In the genomic region with DNA sequence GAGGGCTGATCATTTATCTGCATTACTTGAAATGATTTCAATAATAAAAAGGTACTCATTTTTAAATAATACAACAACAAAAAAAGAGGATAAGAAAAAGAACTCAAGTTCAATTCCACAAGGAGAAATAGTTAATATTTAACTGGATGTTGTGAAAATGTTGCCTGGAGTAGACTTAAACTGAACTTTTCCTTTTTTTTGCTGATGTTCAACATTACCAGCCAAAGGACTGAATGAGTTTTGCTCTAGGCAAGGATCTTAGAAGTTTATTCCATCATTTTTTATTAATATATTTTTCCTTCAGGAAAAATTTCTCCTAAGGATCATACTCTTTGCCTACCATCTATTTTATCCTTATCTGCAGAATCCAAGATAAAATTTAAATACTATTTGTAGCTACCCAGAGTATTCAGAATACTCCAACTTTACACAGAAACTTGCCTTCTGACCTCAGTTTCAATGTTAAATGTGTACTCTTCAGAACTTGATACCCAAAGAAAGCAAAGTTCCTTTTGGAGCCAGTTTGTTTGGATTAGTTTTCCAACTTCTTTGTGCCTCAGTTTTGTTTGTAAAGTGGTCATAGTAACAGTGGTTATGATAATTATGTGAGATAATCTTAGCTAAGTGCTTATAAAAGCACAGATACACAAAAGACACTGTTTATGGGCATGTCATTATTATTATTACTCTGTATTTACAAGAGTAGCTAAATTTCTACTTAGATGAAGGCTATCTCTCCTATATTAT, we compare ENCODE assay signal across 3 cellular contexts.
TF ChIP-seq lines count a peak whose summit lies in the region.

No MANE protein-coding gene starts in this region.

TF ChIP-seq in A549, 52 proteins besides CTCF, POLR2A, EP300 and RAD21 (continues in another document):
- no peak for TF ChIP-seq POLR2AphosphoS2 (conservative IDR thresholded peaks at IDR 0.05; ENCODE audit: low read length)
- TF ChIP-seq KDM1A (IDR thresholded peaks at IDR 0.05; ENCODE audit: low read depth): no peak
- TF ChIP-seq, protein P1, sequence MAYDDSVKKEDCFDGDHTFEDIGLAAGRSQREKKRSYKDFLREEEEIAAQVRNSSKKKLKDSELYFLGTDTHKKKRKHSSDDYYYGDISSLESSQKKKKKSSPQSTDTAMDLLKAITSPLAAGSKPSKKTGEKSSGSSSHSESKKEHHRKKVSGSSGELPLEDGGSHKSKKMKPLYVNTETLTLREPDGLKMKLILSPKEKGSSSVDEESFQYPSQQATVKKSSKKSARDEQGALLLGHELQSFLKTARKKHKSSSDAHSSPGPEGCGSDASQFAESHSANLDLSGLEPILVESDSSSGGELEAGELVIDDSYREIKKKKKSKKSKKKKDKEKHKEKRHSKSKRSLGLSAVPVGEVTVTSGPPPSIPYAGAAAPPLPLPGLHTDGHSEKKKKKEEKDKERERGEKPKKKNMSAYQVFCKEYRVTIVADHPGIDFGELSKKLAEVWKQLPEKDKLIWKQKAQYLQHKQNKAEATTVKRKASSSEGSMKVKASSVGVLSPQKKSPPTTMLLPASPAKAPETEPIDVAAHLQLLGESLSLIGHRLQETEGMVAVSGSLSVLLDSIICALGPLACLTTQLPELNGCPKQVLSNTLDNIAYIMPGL (CRISPR knock-in tag; IDR thresholded peaks at IDR 0.05; ENCODE audit: borderline replicate concordance): no peak
- no peak for TF ChIP-seq ZC3H11A (IDR thresholded peaks at IDR 0.05)
- TF ChIP-seq, protein P2, sequence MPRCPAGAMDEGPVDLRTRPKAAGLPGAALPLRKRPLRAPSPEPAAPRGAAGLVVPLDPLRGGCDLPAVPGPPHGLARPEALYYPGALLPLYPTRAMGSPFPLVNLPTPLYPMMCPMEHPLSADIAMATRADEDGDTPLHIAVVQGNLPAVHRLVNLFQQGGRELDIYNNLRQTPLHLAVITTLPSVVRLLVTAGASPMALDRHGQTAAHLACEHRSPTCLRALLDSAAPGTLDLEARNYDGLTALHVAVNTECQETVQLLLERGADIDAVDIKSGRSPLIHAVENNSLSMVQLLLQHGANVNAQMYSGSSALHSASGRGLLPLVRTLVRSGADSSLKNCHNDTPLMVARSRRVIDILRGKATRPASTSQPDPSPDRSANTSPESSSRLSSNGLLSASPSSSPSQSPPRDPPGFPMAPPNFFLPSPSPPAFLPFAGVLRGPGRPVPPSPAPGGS (IDR thresholded peaks at IDR 0.05): no peak
- TF ChIP-seq, protein P3, sequence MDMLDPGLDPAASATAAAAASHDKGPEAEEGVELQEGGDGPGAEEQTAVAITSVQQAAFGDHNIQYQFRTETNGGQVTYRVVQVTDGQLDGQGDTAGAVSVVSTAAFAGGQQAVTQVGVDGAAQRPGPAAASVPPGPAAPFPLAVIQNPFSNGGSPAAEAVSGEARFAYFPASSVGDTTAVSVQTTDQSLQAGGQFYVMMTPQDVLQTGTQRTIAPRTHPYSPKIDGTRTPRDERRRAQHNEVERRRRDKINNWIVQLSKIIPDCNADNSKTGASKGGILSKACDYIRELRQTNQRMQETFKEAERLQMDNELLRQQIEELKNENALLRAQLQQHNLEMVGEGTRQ (IDR thresholded peaks at IDR 0.05): no peak
- TF ChIP-seq, protein P4, sequence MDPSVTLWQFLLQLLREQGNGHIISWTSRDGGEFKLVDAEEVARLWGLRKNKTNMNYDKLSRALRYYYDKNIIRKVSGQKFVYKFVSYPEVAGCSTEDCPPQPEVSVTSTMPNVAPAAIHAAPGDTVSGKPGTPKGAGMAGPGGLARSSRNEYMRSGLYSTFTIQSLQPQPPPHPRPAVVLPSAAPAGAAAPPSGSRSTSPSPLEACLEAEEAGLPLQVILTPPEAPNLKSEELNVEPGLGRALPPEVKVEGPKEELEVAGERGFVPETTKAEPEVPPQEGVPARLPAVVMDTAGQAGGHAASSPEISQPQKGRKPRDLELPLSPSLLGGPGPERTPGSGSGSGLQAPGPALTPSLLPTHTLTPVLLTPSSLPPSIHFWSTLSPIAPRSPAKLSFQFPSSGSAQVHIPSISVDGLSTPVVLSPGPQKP (IDR thresholded peaks at IDR 0.05; ENCODE audit: low read depth, low read length): no peak
- TF ChIP-seq JUNB (IDR thresholded peaks at IDR 0.05): no peak
- TF ChIP-seq CBX2 (IDR thresholded peaks at IDR 0.05; ENCODE audit: borderline replicate concordance, low read depth): no peak
- no peak for TF ChIP-seq MAFK (IDR thresholded peaks at IDR 0.05; ENCODE audit: partially characterized antibody)
- no peak for TF ChIP-seq SMC3 (IDR thresholded peaks at IDR 0.05)
- TF ChIP-seq NPAS2 (CRISPR knock-in tag; IDR thresholded peaks at IDR 0.05; ENCODE audit: borderline replicate concordance): no peak
- TF ChIP-seq CEBPB (IDR thresholded peaks at IDR 0.05): no peak
- TF ChIP-seq, protein P5, sequence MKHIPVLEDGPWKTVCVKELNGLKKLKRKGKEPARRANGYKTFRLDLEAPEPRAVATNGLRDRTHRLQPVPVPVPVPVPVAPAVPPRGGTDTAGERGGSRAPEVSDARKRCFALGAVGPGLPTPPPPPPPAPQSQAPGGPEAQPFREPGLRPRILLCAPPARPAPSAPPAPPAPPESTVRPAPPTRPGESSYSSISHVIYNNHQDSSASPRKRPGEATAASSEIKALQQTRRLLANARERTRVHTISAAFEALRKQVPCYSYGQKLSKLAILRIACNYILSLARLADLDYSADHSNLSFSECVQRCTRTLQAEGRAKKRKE (CRISPR knock-in tag; IDR thresholded peaks at IDR 0.05; ENCODE audit: low read depth): no peak

TF ChIP-seq in HEK293, 187 proteins besides CTCF, POLR2A, EP300 and RAD21 (continues in another document):
- no peak for TF ChIP-seq KLF7 (tag by site-specific recombination; IDR thresholded peaks at IDR 0.05; ENCODE audit: borderline replicate concordance)
- no peak for TF ChIP-seq ZNF747 (tag by site-specific recombination; IDR thresholded peaks at IDR 0.05)
- TF ChIP-seq, protein P6, sequence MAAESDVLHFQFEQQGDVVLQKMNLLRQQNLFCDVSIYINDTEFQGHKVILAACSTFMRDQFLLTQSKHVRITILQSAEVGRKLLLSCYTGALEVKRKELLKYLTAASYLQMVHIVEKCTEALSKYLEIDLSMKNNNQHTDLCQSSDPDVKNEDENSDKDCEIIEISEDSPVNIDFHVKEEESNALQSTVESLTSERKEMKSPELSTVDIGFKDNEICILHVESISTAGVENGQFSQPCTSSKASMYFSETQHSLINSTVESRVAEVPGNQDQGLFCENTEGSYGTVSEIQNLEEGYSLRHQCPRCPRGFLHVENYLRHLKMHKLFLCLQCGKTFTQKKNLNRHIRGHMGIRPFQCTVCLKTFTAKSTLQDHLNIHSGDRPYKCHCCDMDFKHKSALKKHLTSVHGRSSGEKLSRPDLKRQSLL (tag by site-specific recombination; IDR thresholded peaks at IDR 0.05): no peak
- no peak for TF ChIP-seq ZNF133 (tag by site-specific recombination; IDR thresholded peaks at IDR 0.05)
- TF ChIP-seq ZNF239 (tag by site-specific recombination; IDR thresholded peaks at IDR 0.05): no peak
- no peak for TF ChIP-seq ZNF600 (tag by site-specific recombination; IDR thresholded peaks at IDR 0.05)
- no peak for TF ChIP-seq REPIN1 (tag by site-specific recombination; IDR thresholded peaks at IDR 0.05; ENCODE audit: low read depth)
- no peak for TF ChIP-seq ZNF155 (tag by site-specific recombination; IDR thresholded peaks at IDR 0.05)
- no peak for TF ChIP-seq ZNF660 (tag by site-specific recombination; IDR thresholded peaks at IDR 0.05)
- peak; percentile 80 for TF ChIP-seq ZNF843 (tag by site-specific recombination; IDR thresholded peaks at IDR 0.05)
- no peak for TF ChIP-seq ZNF169 (tag by site-specific recombination; IDR thresholded peaks at IDR 0.05)
- no peak for TF ChIP-seq ZNF37A (tag by site-specific recombination; IDR thresholded peaks at IDR 0.05)
- TF ChIP-seq, protein P7, sequence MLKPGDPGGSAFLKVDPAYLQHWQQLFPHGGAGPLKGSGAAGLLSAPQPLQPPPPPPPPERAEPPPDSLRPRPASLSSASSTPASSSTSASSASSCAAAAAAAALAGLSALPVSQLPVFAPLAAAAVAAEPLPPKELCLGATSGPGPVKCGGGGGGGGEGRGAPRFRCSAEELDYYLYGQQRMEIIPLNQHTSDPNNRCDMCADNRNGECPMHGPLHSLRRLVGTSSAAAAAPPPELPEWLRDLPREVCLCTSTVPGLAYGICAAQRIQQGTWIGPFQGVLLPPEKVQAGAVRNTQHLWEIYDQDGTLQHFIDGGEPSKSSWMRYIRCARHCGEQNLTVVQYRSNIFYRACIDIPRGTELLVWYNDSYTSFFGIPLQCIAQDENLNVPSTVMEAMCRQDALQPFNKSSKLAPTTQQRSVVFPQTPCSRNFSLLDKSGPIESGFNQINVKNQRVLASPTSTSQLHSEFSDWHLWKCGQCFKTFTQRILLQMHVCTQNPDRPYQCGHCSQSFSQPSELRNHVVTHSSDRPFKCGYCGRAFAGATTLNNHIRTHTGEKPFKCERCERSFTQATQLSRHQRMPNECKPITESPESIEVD (tag by site-specific recombination; IDR thresholded peaks at IDR 0.05): peak; percentile 90
- TF ChIP-seq, protein P8, sequence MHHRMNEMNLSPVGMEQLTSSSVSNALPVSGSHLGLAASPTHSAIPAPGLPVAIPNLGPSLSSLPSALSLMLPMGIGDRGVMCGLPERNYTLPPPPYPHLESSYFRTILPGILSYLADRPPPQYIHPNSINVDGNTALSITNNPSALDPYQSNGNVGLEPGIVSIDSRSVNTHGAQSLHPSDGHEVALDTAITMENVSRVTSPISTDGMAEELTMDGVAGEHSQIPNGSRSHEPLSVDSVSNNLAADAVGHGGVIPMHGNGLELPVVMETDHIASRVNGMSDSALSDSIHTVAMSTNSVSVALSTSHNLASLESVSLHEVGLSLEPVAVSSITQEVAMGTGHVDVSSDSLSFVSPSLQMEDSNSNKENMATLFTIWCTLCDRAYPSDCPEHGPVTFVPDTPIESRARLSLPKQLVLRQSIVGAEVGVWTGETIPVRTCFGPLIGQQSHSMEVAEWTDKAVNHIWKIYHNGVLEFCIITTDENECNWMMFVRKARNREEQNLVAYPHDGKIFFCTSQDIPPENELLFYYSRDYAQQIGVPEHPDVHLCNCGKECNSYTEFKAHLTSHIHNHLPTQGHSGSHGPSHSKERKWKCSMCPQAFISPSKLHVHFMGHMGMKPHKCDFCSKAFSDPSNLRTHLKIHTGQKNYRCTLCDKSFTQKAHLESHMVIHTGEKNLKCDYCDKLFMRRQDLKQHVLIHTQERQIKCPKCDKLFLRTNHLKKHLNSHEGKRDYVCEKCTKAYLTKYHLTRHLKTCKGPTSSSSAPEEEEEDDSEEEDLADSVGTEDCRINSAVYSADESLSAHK (tag by site-specific recombination; IDR thresholded peaks at IDR 0.05): peak; percentile 37; the same call in 1 of the 2 replicates
- no peak for TF ChIP-seq ZNF473 (tag by site-specific recombination; IDR thresholded peaks at IDR 0.05)
- TF ChIP-seq ZBTB20 (tag by site-specific recombination; IDR thresholded peaks at IDR 0.05): no peak
- 0 out of 2 replicates have a peak, but pooled peaks have one; percentile 11 for TF ChIP-seq OVOL3 (tag by site-specific recombination; IDR thresholded peaks at IDR 0.05)

TF ChIP-seq in liver, 16 proteins besides CTCF, POLR2A, EP300 and RAD21:
- TF ChIP-seq JUND (IDR thresholded peaks at IDR 0.05) (peak in 1 of 2 donors; percentile 12), HNF4A (conservative IDR thresholded peaks at IDR 0.05) (peak; percentile 33 to 51), RXRA (IDR thresholded peaks at IDR 0.05) (peak in 1 of 2 donors; percentile 30), SP1 (IDR thresholded peaks at IDR 0.05) (peak; percentile 6), GABPA (IDR thresholded peaks at IDR 0.05 in 1 of 2, conservative IDR thresholded peaks at IDR 0.05 in 1 of 2) (no peak), FOXA1 (IDR thresholded peaks at IDR 0.05) (no peak)
- TF ChIP-seq, protein P9, sequence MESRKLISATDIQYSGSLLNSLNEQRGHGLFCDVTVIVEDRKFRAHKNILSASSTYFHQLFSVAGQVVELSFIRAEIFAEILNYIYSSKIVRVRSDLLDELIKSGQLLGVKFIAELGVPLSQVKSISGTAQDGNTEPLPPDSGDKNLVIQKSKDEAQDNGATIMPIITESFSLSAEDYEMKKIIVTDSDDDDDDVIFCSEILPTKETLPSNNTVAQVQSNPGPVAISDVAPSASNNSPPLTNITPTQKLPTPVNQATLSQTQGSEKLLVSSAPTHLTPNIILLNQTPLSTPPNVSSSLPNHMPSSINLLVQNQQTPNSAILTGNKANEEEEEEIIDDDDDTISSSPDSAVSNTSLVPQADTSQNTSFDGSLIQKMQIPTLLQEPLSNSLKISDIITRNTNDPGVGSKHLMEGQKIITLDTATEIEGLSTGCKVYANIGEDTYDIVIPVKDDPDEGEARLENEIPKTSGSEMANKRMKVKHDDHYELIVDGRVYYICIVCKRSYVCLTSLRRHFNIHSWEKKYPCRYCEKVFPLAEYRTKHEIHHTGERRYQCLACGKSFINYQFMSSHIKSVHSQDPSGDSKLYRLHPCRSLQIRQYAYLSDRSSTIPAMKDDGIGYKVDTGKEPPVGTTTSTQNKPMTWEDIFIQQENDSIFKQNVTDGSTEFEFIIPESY (IDR thresholded peaks at IDR 0.05): no peak
- TF ChIP-seq, protein P10, sequence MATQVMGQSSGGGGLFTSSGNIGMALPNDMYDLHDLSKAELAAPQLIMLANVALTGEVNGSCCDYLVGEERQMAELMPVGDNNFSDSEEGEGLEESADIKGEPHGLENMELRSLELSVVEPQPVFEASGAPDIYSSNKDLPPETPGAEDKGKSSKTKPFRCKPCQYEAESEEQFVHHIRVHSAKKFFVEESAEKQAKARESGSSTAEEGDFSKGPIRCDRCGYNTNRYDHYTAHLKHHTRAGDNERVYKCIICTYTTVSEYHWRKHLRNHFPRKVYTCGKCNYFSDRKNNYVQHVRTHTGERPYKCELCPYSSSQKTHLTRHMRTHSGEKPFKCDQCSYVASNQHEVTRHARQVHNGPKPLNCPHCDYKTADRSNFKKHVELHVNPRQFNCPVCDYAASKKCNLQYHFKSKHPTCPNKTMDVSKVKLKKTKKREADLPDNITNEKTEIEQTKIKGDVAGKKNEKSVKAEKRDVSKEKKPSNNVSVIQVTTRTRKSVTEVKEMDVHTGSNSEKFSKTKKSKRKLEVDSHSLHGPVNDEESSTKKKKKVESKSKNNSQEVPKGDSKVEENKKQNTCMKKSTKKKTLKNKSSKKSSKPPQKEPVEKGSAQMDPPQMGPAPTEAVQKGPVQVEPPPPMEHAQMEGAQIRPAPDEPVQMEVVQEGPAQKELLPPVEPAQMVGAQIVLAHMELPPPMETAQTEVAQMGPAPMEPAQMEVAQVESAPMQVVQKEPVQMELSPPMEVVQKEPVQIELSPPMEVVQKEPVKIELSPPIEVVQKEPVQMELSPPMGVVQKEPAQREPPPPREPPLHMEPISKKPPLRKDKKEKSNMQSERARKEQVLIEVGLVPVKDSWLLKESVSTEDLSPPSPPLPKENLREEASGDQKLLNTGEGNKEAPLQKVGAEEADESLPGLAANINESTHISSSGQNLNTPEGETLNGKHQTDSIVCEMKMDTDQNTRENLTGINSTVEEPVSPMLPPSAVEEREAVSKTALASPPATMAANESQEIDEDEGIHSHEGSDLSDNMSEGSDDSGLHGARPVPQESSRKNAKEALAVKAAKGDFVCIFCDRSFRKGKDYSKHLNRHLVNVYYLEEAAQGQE (IDR thresholded peaks at IDR 0.05): peak; percentile 61
TF ChIP-seq in liver: peak in this region for 5.
